In the genomic region with DNA sequence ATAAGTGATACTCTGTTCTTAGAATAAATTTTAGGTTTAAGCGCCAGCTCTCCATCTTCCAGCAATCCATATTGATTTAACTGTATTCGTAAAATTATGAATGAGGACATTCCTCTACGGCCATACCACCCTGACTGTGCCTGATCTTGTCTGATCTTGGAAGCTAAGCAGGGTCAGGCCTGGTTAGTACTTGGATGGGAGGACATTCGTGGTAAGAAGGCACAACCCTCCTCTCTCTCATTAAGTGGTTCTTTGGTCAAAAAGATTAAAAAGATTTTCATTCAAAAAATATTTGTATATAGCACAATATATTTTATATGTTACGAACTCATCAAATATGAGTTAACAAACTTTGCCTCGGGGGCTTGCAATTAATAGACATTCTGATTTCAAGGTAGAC, we compare ENCODE assay signal across 1 cellular context.
TF ChIP-seq lines count a peak whose summit lies in the region.

No MANE protein-coding gene starts in this region.

TF ChIP-seq in HepG2, 621 proteins besides CTCF, POLR2A, EP300 and RAD21:
- TF ChIP-seq TCF12 (IDR thresholded peaks at IDR 0.05) (no peak), TCF12 (CRISPR knock-in tag; IDR thresholded peaks at IDR 0.05) (no peak), NCOA5 (CRISPR knock-in tag; IDR thresholded peaks at IDR 0.05) (no peak), GTF3A (CRISPR knock-in tag; conservative IDR thresholded peaks at IDR 0.05) (peak; percentile 99)
TF ChIP-seq in HepG2: peak in this region for 1.
